In the genomic region with DNA sequence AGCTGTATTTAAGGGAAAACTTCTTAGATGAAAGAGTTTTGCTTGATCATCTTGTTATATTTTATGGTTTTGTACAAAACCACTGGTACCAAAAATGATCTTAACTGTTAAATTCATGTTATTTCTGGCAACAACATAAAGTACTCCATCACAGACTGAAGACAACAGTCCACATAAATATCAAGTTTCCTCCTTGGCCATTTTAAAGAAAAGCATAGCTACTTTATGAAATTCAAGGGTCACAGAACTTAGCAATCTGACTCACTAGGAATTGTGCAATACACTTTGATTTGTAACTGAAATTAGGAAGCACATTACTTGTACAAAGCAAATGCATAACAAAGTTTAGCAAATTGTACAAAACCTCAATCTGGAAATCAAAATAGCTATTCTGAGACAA, we compare ENCODE assay signal across 12 cellular contexts.
DNase-seq lines count a peak whose midpoint lies in the region; ATAC-seq, FAIRE-seq and TF ChIP-seq lines count a peak whose summit lies in the region.
"Had no signal": no experiment of that assay in that cellular context is flagged by ENCODE, and none has a peak within 500 bp of the region (broad histone marks: within the 10 kb centered on the region; RNA-seq: fewer than 3 reads in every experiment).

No MANE protein-coding gene starts in this region.

- CTCF ChIA-PET in A549 (lab: Yijun Ruan, JAX): interaction anchor here (1.6 to 1.8 kb wide), 3 partner anchors 32 to 67 kb away, joined by 3 to 4 read pairs (median 4); partner anchors contain the start of gene TBC1D4
- CTCF ChIA-PET in IMR-90 (lab: Yijun Ruan, JAX): interaction anchor here (0.6 kb wide), 1 partner anchor 941 kb away, joined by 3 read pairs; no protein-coding TSS in a partner anchor
- CTCF ChIA-PET in K562 (lab: Yijun Ruan, JAX; ENCODE audit: low intra/inter-chr PET ratio): no interaction called here

- H3K4me2 ChIP-seq in A549 (peak overlapping the region; percentile 60), IMR-90 (ENCODE audit: low read depth, low read length) (0 out of 2 replicates have a peak overlapping the region, but pooled peaks have one; percentile 3), K562 (ENCODE audit: insufficient read depth, low read length) (no peak overlapping the region)

- H2BK5ac ChIP-seq in IMR-90 (ENCODE audit: low read depth, low read length, poor library complexity, severe bottlenecking): peak overlapping the region; percentile 34

- H3K9me3 ChIP-seq in A549 (no peaks in the 10 kb centered on the region), IMR-90 (ENCODE audit: control insufficient read depth, insufficient read depth, low read length) (no peaks in the 10 kb centered on the region), K562 (replicated peaks; ENCODE audit: control insufficient read depth, insufficient read depth, low read depth, low read length) (no peaks in the 10 kb centered on the region)

- TF ChIP-seq POLR2A in A549 (IDR thresholded peaks at IDR 0.05; ENCODE audit: low read length) (no peak), IMR-90 (IDR thresholded peaks at IDR 0.05; ENCODE audit: low read depth, low read length) (no peak), K562 (conservative IDR thresholded peaks at IDR 0.05) (no peak)

- ATAC-seq in A549 (no peak), IMR-90 (ENCODE audit: low read depth) (peak; percentile 73), K562 (no peak), left colon (no peak), HG02970 (IDR thresholded peaks at IDR 0.05; ENCODE audit: low FRiP score, unreplicated experiment) (no peak), HG03439 (IDR thresholded peaks at IDR 0.05; ENCODE audit: unreplicated experiment) (no peak)
- ATAC-seq: Panc1 had no signal

- in situ Hi-C loops in IMR-90 (cut with MboI; ENCODE audit: low sequenced_read_pairs) (no loop called here), K562 (cut with MboI) (no loop called here)

- peaks cover 55% of the 10 kb centered on the region for H3K4me1 ChIP-seq in A549
- H3K4me1 ChIP-seq in IMR-90 (ENCODE audit: control insufficient read depth, insufficient read depth, low read length): peaks cover 11% of the 10 kb centered on the region
- H3K4me1 ChIP-seq in K562 (replicated peaks in 1 of 2; ENCODE audit: control insufficient read depth in 2 of 2, insufficient read depth in 2 of 2, low read length in 2 of 2): no peaks in the 10 kb centered on the region; a peak in 1 of 5 replicates

- H3K36me3 ChIP-seq in IMR-90 (ENCODE audit: control insufficient read depth, insufficient read depth, low read length) (no peaks in the 10 kb centered on the region), K562 (ENCODE audit: control insufficient read depth, insufficient read depth, low read length) (no peaks in the 10 kb centered on the region)

- no peak overlapping the region for H2BK15ac ChIP-seq in IMR-90 (ENCODE audit: low read depth, low read length)

- H3K18ac ChIP-seq in IMR-90 (ENCODE audit: low read depth, low read length): no peak overlapping the region

- TF ChIP-seq CTCF in A549 (IDR thresholded peaks at IDR 0.05) (no peak), IMR-90 (conservative IDR thresholded peaks at IDR 0.05; ENCODE audit: low read depth, low read length) (no peak), K562 (IDR thresholded peaks at IDR 0.05 in 2 of 3, conservative IDR thresholded peaks at IDR 0.05 in 1 of 3; ENCODE audit: insufficient read depth in 2 of 3, low read depth in 1 of 3, low read length in 3 of 3) (no peak)

- dilution Hi-C loops in IMR-90 (cut with HindIII; ENCODE audit: low sequenced_read_pairs, unreplicated experiment): no loop called here

- H4K5ac ChIP-seq in IMR-90 (ENCODE audit: low read depth, low read length): no peak overlapping the region

- no peak overlapping the region for H2AK5ac ChIP-seq in IMR-90 (ENCODE audit: low read depth, low read length)

- no peak for TF ChIP-seq RAD21 in A549 (conservative IDR thresholded peaks at IDR 0.05 in 1 of 2, IDR thresholded peaks at IDR 0.05 in 1 of 2)
- no peak for TF ChIP-seq RAD21 in IMR-90 (IDR thresholded peaks at IDR 0.05; ENCODE audit: low read length)
- no peak for TF ChIP-seq RAD21 in K562 (CRISPR knock-in tag; conservative IDR thresholded peaks at IDR 0.05 in 1 of 2, IDR thresholded peaks at IDR 0.05 in 1 of 2)

- no peak overlapping the region for H4K91ac ChIP-seq in IMR-90 (ENCODE audit: insufficient read depth, low read depth, low read length)

- H3K14ac ChIP-seq in IMR-90 (replicated peaks; ENCODE audit: low read depth, low read length): no peak overlapping the region

- H3K79me1 ChIP-seq in IMR-90 (ENCODE audit: low read depth in 1 of 2, low read length in 2 of 2): peaks cover 12 to 20% of the 10 kb centered on the region in 2 experiments

- H4K20me1 ChIP-seq in IMR-90 (ENCODE audit: insufficient read depth, low read length) (no peaks in the 10 kb centered on the region), K562 (replicated peaks; ENCODE audit: control insufficient read depth, insufficient read depth, low read length) (no peaks in the 10 kb centered on the region)

- POLR2A ChIA-PET in A549 (lab: Yijun Ruan, JAX) (no interaction called here), IMR-90 (lab: Charles Lee; ENCODE audit: unreplicated experiment) (no interaction called here), K562 (lab: Yijun Ruan, JAX) (no interaction called here)

- H3K9me1 ChIP-seq in IMR-90 (ENCODE audit: insufficient read depth, low read length) (peaks cover 15% of the 10 kb centered on the region), K562 (ENCODE audit: control insufficient read depth, insufficient read depth, low read length) (no peaks in the 10 kb centered on the region)

- DNase-seq in A549 (ENCODE audit: low read depth in 1 of 2, low spot score in 1 of 2) (no peak), IMR-90 (peak; percentile 89), K562 (ENCODE audit: extremely low read depth in 1 of 4, low spot score in 3 of 4) (no peak), kidney tubule cell (ENCODE audit: low spot score) (peak; percentile 22), left colon (no peak)
- DNase-seq in activated naive CD4-positive, alpha-beta T cell treated with anti-CD3 and anti-CD28 coated beads, Interleukin-2, amount 50 U/mL, for 16 hours: no peak
- DNase-seq: activated CD4-positive, alpha-beta T cell treated with anti-CD3 and anti-CD28 coated beads for 4 hours; cerebellar nuclear complex had no signal

- H3K4ac ChIP-seq in IMR-90 (ENCODE audit: low read depth, low read length): no peak overlapping the region

- H2AK9ac ChIP-seq in IMR-90 (replicated peaks; ENCODE audit: low read depth, low read length, poor library complexity): no peak overlapping the region

- TF ChIP-seq EP300 in A549 (IDR thresholded peaks at IDR 0.05) (no peak), K562 (IDR thresholded peaks at IDR 0.05; ENCODE audit: low read length) (no peak)

- H3K79me2 ChIP-seq in K562 (ENCODE audit: control insufficient read depth, insufficient read depth, low read length): no peaks in the 10 kb centered on the region; the same call in 1 of the 3 replicates

- H2AFZ ChIP-seq in IMR-90 (replicated peaks; ENCODE audit: low read length, poor library complexity) (no peak overlapping the region), K562 (ENCODE audit: low read depth, low read length) (no peak overlapping the region)

- H2BK20ac ChIP-seq in IMR-90 (ENCODE audit: low read depth, low read length): no peak overlapping the region

- no TSS peak for BruUV-seq in IMR-90 (replicated peaks; lab: Mats Ljungman, UMichigan)
- no TSS peak for BruUV-seq in K562 (replicated peaks; lab: Mats Ljungman, UMichigan)

- no peak overlapping the region for H4K8ac ChIP-seq in IMR-90 (ENCODE audit: low read depth in 2 of 2, low read length in 2 of 2)

- H3K4me3 ChIP-seq in A549: no peak overlapping the region
- H3K4me3 ChIP-seq in IMR-90 (ENCODE audit: insufficient read depth, low read depth, low read length): no peak overlapping the region
- no peak overlapping the region for H3K4me3 ChIP-seq in K562
- H3K4me3 ChIP-seq: BLaER1 had no signal

- no peak overlapping the region for H3K9ac ChIP-seq in IMR-90 (ENCODE audit: low read depth, low read length)
- no peak overlapping the region for H3K9ac ChIP-seq in K562 (ENCODE audit: insufficient read depth in 1 of 2, low read depth in 2 of 2, low read length in 2 of 2)
- H3K9ac ChIP-seq: BLaER1 had no signal

- no peak overlapping the region for H3K23ac ChIP-seq in IMR-90 (ENCODE audit: low read depth, low read length)

- H3K27me3 ChIP-seq in IMR-90 (ENCODE audit: control insufficient read depth, insufficient read depth, low read length): no peaks in the 10 kb centered on the region
- no peaks in the 10 kb centered on the region for H3K27me3 ChIP-seq in K562 (ENCODE audit: control insufficient read depth in 2 of 2, insufficient read depth in 2 of 2, low read length in 2 of 2)
- H3K27me3 ChIP-seq: BLaER1 had no signal

- FAIRE-seq in A549 (lab: Jason Lieb, UNC) (no peak), K562 (lab: Jason Lieb, UNC) (no peak)

- H3K56ac ChIP-seq in IMR-90 (ENCODE audit: extremely low read depth, insufficient read depth, low read length): no peak overlapping the region

- no peak overlapping the region; a peak in 1 of 6 replicates for H3K27ac ChIP-seq in A549
- no peak overlapping the region for H3K27ac ChIP-seq in IMR-90 (ENCODE audit: insufficient read depth, low read length)
- no peak overlapping the region for H3K27ac ChIP-seq in K562 (ENCODE audit: extremely low read depth, low read depth, low read length)
- H3K27ac ChIP-seq: BLaER1 had no signal

- intact Hi-C loops in IMR-90 (cut with micrococcal nuclease) (loop anchor here (5.0 kb wide), 1 partner anchor 33 kb away; no protein-coding TSS in a partner anchor), K562 (cut with micrococcal nuclease) (no loop called here), left colon (cut with DNase I, micrococcal nuclease) (no loop called here)

- no peak overlapping the region for H2BK120ac ChIP-seq in IMR-90 (ENCODE audit: low read depth, low read length)

TF ChIP-seq in A549, 52 proteins besides CTCF, POLR2A, EP300 and RAD21 (continues in another document):
- TF ChIP-seq JUNB (IDR thresholded peaks at IDR 0.05) (no peak), CEBPB (IDR thresholded peaks at IDR 0.05) (peak; percentile 90 to 92; a peak in 3 of 4 replicates), BHLHE40 (IDR thresholded peaks at IDR 0.05; ENCODE audit: low read depth, low read length) (no peak), ZSCAN20 (CRISPR knock-in tag; IDR thresholded peaks at IDR 0.05) (no peak), TFCP2L1 (CRISPR knock-in tag; IDR thresholded peaks at IDR 0.05) (no peak)

TF ChIP-seq in IMR-90, 13 proteins besides CTCF, POLR2A, EP300 and RAD21:
- TF ChIP-seq CEBPB (IDR thresholded peaks at IDR 0.05; ENCODE audit: low read depth, low read length) (peak; percentile 100), FOS (IDR thresholded peaks at IDR 0.05; ENCODE audit: low read depth, low read length) (peak; percentile 67), CHD1 (IDR thresholded peaks at IDR 0.05; ENCODE audit: low read depth, low read length) (no peak), SMC3 (IDR thresholded peaks at IDR 0.05; ENCODE audit: low read depth, low read length) (no peak)

TF ChIP-seq in K562, 482 proteins besides CTCF, POLR2A, EP300 and RAD21 (continues in another document):
- TF ChIP-seq CEBPG (CRISPR knock-in tag; IDR thresholded peaks at IDR 0.05) (no peak), CEBPG (tag; conservative IDR thresholded peaks at IDR 0.05 in 1 of 2, IDR thresholded peaks at IDR 0.05 in 1 of 2) (peak; percentile 39 to 58; a peak in 3 of 4 replicates), CBX5 (IDR thresholded peaks at IDR 0.05; ENCODE audit: borderline replicate concordance, low read depth) (no peak), CEBPB (tag; IDR thresholded peaks at IDR 0.05) (peak; percentile 71), NR1H2 (CRISPR knock-in tag; IDR thresholded peaks at IDR 0.05) (no peak)

Comparison
In these comparisons a context has a peak if more than half of its experiments do, and no peak if none do; other contexts are left out.
1. DNase-seq: peak in IMR-90 (single experiment) and kidney tubule cell (single experiment); none in A549 (0 of 2), K562 (0 of 4), left colon (0 of 2) and activated naive CD4-positive, alpha-beta T cell treated with anti-CD3 and anti-CD28 coated beads, Interleukin-2, amount 50 U/mL, for 16 hours (single experiment).
2. Of the 35 proteins assayed by ChIP-seq in both K562 and A549: peak only in K562: none; only in A549: none; in both: CEBPB; in neither: 34.